In the genomic region with DNA sequence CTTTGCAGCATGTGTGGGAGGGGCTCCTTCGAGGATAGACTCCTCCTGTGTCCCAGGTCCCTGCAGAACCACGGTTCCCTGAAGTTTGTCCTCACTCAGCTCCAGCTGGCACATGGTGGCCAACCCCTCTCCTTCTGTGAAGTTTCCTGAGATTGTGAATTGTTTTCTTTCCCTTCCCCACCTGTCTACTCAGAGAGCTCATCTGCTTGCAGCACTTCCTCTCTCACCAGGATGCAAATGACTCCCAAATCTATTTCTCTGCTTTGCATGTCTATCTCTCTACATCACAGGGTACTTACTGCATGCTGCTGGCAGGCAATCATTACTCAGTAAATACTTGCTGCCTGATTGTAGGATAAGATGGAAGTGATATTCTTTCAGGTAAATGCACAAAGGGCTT, we compare ENCODE assay signal across 1 cellular context.
TF ChIP-seq lines count a peak whose summit lies in the region.

No MANE protein-coding gene starts in this region.

TF ChIP-seq in SK-N-SH, 30 proteins besides CTCF, POLR2A, EP300 and RAD21 (continued from another document):
- TF ChIP-seq, protein P1, sequence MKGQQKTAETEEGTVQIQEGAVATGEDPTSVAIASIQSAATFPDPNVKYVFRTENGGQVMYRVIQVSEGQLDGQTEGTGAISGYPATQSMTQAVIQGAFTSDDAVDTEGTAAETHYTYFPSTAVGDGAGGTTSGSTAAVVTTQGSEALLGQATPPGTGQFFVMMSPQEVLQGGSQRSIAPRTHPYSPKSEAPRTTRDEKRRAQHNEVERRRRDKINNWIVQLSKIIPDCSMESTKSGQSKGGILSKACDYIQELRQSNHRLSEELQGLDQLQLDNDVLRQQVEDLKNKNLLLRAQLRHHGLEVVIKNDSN (IDR thresholded peaks at IDR 0.05; ENCODE audit: borderline replicate concordance, low read depth), result no peak
- TF ChIP-seq NFIC (IDR thresholded peaks at IDR 0.05; ENCODE audit: borderline replicate concordance) (no peak), RCOR1 (IDR thresholded peaks at IDR 0.05; ENCODE audit: low read length) (no peak)
